ENCODE assay signal across 21 cellular contexts in genomic region chr20:34495928-34496327, GRCh38.
"Had no signal": no experiment of that assay in that cellular context is flagged by ENCODE, and none has a peak within 500 bp of the region (broad histone marks: within the 10 kb centered on the region; RNA-seq: fewer than 3 reads in every experiment).

No MANE protein-coding gene starts in this region.

- DNase-seq: activated CD4-positive, alpha-beta T cell treated with anti-CD3 and anti-CD28 coated beads, Interleukin-2, amount 10 ng/mL, durations not matched to agents 24 days and 14 days; activated CD8-positive, alpha-beta memory T cell treated with anti-CD3 and anti-CD28 coated beads for 24 hours; activated CD8-positive, alpha-beta memory T cell treated with anti-CD3 and anti-CD28 coated beads, Interleukin-2, amount 50 U/mL, for 48 hours; activated effector memory CD4-positive, alpha-beta T cell treated with Interleukin-2 at 50 U/mL for 16 hours; activated T-cell treated with anti-CD3 and anti-CD28 coated beads, Interleukin-2, amount 50 U/mL, for 48 hours; foreskin melanocyte; glutamatergic neuron; hypothalamus; lower lobe of right lung; natural killer cell; pancreas; right lobe of liver; stimulated activated CD4-positive, alpha-beta T cell treated with anti-CD3 and anti-CD28 coated beads, Interleukin-4, amount 100 ng/mL, for 24 hours; stomach; trophoblast cell had no signal

- H3K9me3 ChIP-seq: pancreas, right lobe of liver, vagina had no signal

- FAIRE-seq: keratinocyte, pancreas had no signal

- ATAC-seq: lower lobe of right lung; natural killer cell; pancreas; stimulated activated effector memory CD8-positive, alpha-beta T cell treated with anti-CD3 and anti-CD28 coated beads, Interleukin-12 subunit alpha, Interleukin-12 subunit beta, amount 100 ng/mL, for 72 hours had no signal

- H3K27me3 ChIP-seq: ascending aorta, pancreas, right lobe of liver, stomach, vagina had no signal

- H3K4me1 ChIP-seq: ascending aorta, lower lobe of right lung, pancreas, right lobe of liver, stomach, vagina had no signal

- H3K4me3 ChIP-seq: ascending aorta, coronary artery, lower lobe of right lung, pancreas, right lobe of liver, smooth muscle cell, stomach, vagina had no signal

- H3K4me2 ChIP-seq: smooth muscle cell had no signal

- H3K27ac ChIP-seq: ascending aorta, coronary artery, lower lobe of right lung, pancreas, right lobe of liver, stomach, vagina had no signal
